ENCODE assay signal across 30 cellular contexts in the genomic region with DNA sequence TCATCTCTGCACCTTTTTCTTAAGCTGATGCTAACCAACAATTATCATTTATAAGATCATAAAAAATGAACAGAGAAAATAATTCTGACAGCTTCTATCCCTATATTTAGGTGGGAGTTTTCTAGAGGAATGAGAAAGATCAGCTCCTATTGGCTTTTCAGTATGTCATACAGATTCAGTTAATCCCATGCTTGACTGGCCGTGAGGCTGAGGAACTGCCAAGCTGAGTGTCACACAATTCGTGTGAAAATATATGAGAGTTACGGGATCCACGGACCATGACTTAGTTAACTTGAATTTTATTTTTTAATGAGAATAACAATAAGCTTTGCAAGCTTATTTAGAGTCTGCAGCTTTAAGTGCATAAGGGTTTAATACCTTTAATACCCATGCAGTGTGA.
"Had no signal": no experiment of that assay in that cellular context is flagged by ENCODE, and none has a peak within 500 bp of the region (broad histone marks: within the 10 kb centered on the region; RNA-seq: fewer than 3 reads in every experiment).

No MANE protein-coding gene starts in this region.

- H3K36me3 ChIP-seq: colonic mucosa, esophagus squamous epithelium, left ventricle myocardium inferior, pancreas, prostate gland, stomach, thyroid gland, upper lobe of left lung, vagina had no signal

- H3K9me3 Mint-ChIP-seq: activated B cell treated with CpG ODN at 0.5 μM for 24 hours; activated CD8-positive, alpha-beta T cell treated with anti-CD3 and anti-CD28 coated beads for 36 hours; activated naive CD4-positive, alpha-beta T cell treated with anti-CD3 and anti-CD28 coated beads, Interleukin-2, amount 50 U/mL, for 24 hours; activated T-cell treated with anti-CD3 and anti-CD28 coated beads, Interleukin-2, amount 50 U/mL, for 4 hours; activated T-helper 17 cell treated with anti-CD3 and anti-CD28 coated beads, Interleukin-2, amount 50 U/mL, for 72 hours; stimulated activated effector memory CD8-positive, alpha-beta T cell treated with anti-CD3 and anti-CD28 coated beads, Interleukin-12 subunit alpha, Interleukin-12 subunit beta, amount 100 ng/mL, for 72 hours; T-helper 2 cell treated with Interferon-gamma antibody and Interleukin-4, amounts not matched to agents 5 μg/mL and 100 μg/mL, for 36 hours had no signal

- H3K27me3 ChIP-seq: colonic mucosa, esophagus squamous epithelium, thyroid gland, upper lobe of left lung had no signal

- H3K27me3 Mint-ChIP-seq: activated B cell treated with CpG ODN at 0.5 μM for 24 hours; activated CD8-positive, alpha-beta T cell treated with anti-CD3 and anti-CD28 coated beads for 36 hours; activated naive CD4-positive, alpha-beta T cell treated with anti-CD3 and anti-CD28 coated beads, Interleukin-2, amount 50 U/mL, for 24 hours; activated naive CD8-positive, alpha-beta T cell treated with anti-CD3 and anti-CD28 coated beads, Interleukin-2, amount 50 U/mL, for 24 hours; activated T-helper 17 cell treated with anti-CD3 and anti-CD28 coated beads, Interleukin-2, amount 50 U/mL, for 72 hours had no signal

- DNase-seq: activated B cell treated with CpG ODN at 0.5 μM for 24 hours; activated CD4-positive, alpha-beta T cell treated with anti-CD3 and anti-CD28 coated beads, Interleukin-2, amount 50 U/mL, for 1 hour; activated CD8-positive, alpha-beta T cell treated with anti-CD3 and anti-CD28 coated beads for 36 hours; activated gamma-delta T cell treated with Interleukin-2 at 50 U/mL for 16 hours; activated naive CD8-positive, alpha-beta T cell treated with anti-CD3 and anti-CD28 coated beads, Interleukin-2, amount 50 U/mL, for 24 hours; activated T-cell treated with anti-CD3 and anti-CD28 coated beads, Interleukin-2, amount 50 U/mL, for 4 hours; cerebellar nuclear complex; colonic mucosa; effector CD8-positive, alpha-beta T cell; esophagus squamous epithelium; foreskin melanocyte; left ventricle myocardium inferior; mucosa of descending colon; pancreas; retina; stimulated activated CD4-positive, alpha-beta T cell treated with anti-CD3 and anti-CD28 coated beads, Interleukin-12 subunit alpha, Interleukin-12 subunit beta, amount 100 ng/mL, for 4 hours; stimulated activated CD4-positive, alpha-beta T cell treated with anti-CD3 and anti-CD28 coated beads, Interleukin-4, amount 100 ng/mL, for 1 hour; stomach; upper lobe of left lung had no signal

- H3K36me3 Mint-ChIP-seq: activated naive CD4-positive, alpha-beta T cell treated with anti-CD3 and anti-CD28 coated beads, Interleukin-2, amount 50 U/mL, for 24 hours; stimulated activated effector memory CD8-positive, alpha-beta T cell treated with anti-CD3 and anti-CD28 coated beads, Interleukin-12 subunit alpha, Interleukin-12 subunit beta, amount 100 ng/mL, for 72 hours had no signal

- H3K27ac Mint-ChIP-seq: activated B cell treated with CpG ODN at 0.5 μM for 24 hours; activated CD8-positive, alpha-beta T cell treated with anti-CD3 and anti-CD28 coated beads for 36 hours; activated naive CD4-positive, alpha-beta T cell treated with anti-CD3 and anti-CD28 coated beads, Interleukin-2, amount 50 U/mL, for 24 hours; activated T-helper 17 cell treated with anti-CD3 and anti-CD28 coated beads, Interleukin-2, amount 50 U/mL, for 72 hours; stimulated activated effector memory CD8-positive, alpha-beta T cell treated with anti-CD3 and anti-CD28 coated beads, Interleukin-12 subunit alpha, Interleukin-12 subunit beta, amount 100 ng/mL, for 72 hours; T-helper 2 cell treated with Interferon-gamma antibody and Interleukin-4, amounts not matched to agents 5 μg/mL and 100 μg/mL, for 36 hours had no signal

- H3K9me3 ChIP-seq: colonic mucosa, esophagus squamous epithelium, left ventricle myocardium inferior, mucosa of descending colon, pancreas, prostate gland, stomach, thyroid gland, upper lobe of left lung, vagina had no signal

- H3K4me3 Mint-ChIP-seq: activated B cell treated with CpG ODN at 0.5 μM for 24 hours; activated CD8-positive, alpha-beta T cell treated with anti-CD3 and anti-CD28 coated beads for 36 hours; activated naive CD4-positive, alpha-beta T cell treated with anti-CD3 and anti-CD28 coated beads, Interleukin-2, amount 50 U/mL, for 24 hours; activated naive CD8-positive, alpha-beta T cell treated with anti-CD3 and anti-CD28 coated beads, Interleukin-2, amount 50 U/mL, for 24 hours; activated T-cell treated with anti-CD3 and anti-CD28 coated beads, Interleukin-2, amount 50 U/mL, for 4 hours; activated T-helper 17 cell treated with anti-CD3 and anti-CD28 coated beads, Interleukin-2, amount 50 U/mL, for 72 hours; stimulated activated effector memory CD8-positive, alpha-beta T cell treated with anti-CD3 and anti-CD28 coated beads, Interleukin-12 subunit alpha, Interleukin-12 subunit beta, amount 100 ng/mL, for 72 hours; T-helper 2 cell treated with Interferon-gamma antibody and Interleukin-4, amounts not matched to agents 5 μg/mL and 100 μg/mL, for 36 hours had no signal

- H3K4me1 ChIP-seq: colonic mucosa, left ventricle myocardium inferior, pancreas, prostate gland, stomach, thyroid gland, upper lobe of left lung, vagina had no signal

- H3K4me3 ChIP-seq: colonic mucosa, esophagus squamous epithelium, left ventricle myocardium inferior, lung, mucosa of descending colon, pancreas, prostate gland, skin epidermis, stomach, thyroid gland, upper lobe of left lung, vagina had no signal

- H3K27ac ChIP-seq: colonic mucosa, epithelial cell of prostate, esophagus squamous epithelium, left ventricle myocardium inferior, pancreas, prostate gland, skin epidermis, stomach, thyroid gland, upper lobe of left lung, vagina had no signal

- H3K4me1 Mint-ChIP-seq: activated T-helper 17 cell treated with anti-CD3 and anti-CD28 coated beads, Interleukin-2, amount 50 U/mL, for 72 hours had no signal

- ATAC-seq: activated CD8-positive, alpha-beta T cell treated with anti-CD3 and anti-CD28 coated beads for 36 hours; activated naive CD8-positive, alpha-beta T cell treated with anti-CD3 and anti-CD28 coated beads, Interleukin-2, amount 50 U/mL, for 24 hours; activated T-cell treated with anti-CD3 and anti-CD28 coated beads, Interleukin-2, amount 50 U/mL, for 4 hours; activated T-helper 17 cell treated with anti-CD3 and anti-CD28 coated beads, Interleukin-2, amount 50 U/mL, for 72 hours; mucosa of descending colon; pancreas; sciatic nerve; stimulated activated effector memory CD8-positive, alpha-beta T cell treated with anti-CD3 and anti-CD28 coated beads, Interleukin-12 subunit alpha, Interleukin-12 subunit beta, amount 100 ng/mL, for 72 hours had no signal
